In genomic region chr18:76490040-76490439, GRCh38 we compare ENCODE assay signal across 8 cellular contexts. TPM values are rescaled to one million over a fixed set of nuclear protein-coding genes. Genes with fewer than 3 reads are reported as not detected.
A peak's percentile ranks its signal among the peaks of the same experiment; 100 is the strongest.
DNase-seq lines count a peak whose midpoint lies in the region; ATAC-seq and TF ChIP-seq lines count a peak whose summit lies in the region.

No MANE protein-coding gene starts in this region.

- H3F3A ChIP-seq in Loucy (ENCODE audit: low read depth) = no peaks in the 10 kb centered on the region

- H3K27ac ChIP-seq in parathyroid adenoma = peak overlapping the region; percentile 53

- H3K27ac Mint-ChIP-seq in Calu3 (ENCODE audit: unreplicated experiment) = no peak overlapping the region
- H3K27ac Mint-ChIP-seq in endothelial cell (ENCODE audit: unreplicated experiment) = peak overlapping the region; percentile 52

- no peaks in the 10 kb centered on the region for H3K36me3 ChIP-seq in Loucy (ENCODE audit: insufficient read depth, low read length)
- no peaks in the 10 kb centered on the region for H3K36me3 ChIP-seq in parathyroid adenoma (ENCODE audit: control insufficient read depth, insufficient read depth, low read length)

- DNase-seq in Calu3 (no peak), endothelial cell (ENCODE audit: low spot score) (no peak), AML-193 (lab: John Stamatoyannopoulos, UW) (no peak), GM19240 (ENCODE audit: insufficient read length, low spot score) (no peak)

- H3K27me3 ChIP-seq in Loucy (ENCODE audit: insufficient read depth, low read length, poor library complexity, severe bottlenecking) (no peaks in the 10 kb centered on the region), parathyroid adenoma (ENCODE audit: control insufficient read depth, insufficient read depth, low read length) (no peaks in the 10 kb centered on the region)

- peak overlapping the region; percentile 68 for H3K4me2 ChIP-seq in Loucy (ENCODE audit: low read depth, low read length, poor library complexity, severe bottlenecking)
- H3K4me2 ChIP-seq in parathyroid adenoma (ENCODE audit: low read length) = peak overlapping the region; percentile 84

- intact Hi-C loops in Calu3 (cut with micrococcal nuclease; ENCODE audit: unreplicated experiment) = loop anchor here (5.0 kb wide), 3 partner anchors 38 to 132 kb away; no protein-coding TSS in a partner anchor

- H3K4me1 ChIP-seq in Loucy (ENCODE audit: insufficient read depth, low read length, poor library complexity, severe bottlenecking) (peaks cover 6% of the 10 kb centered on the region), parathyroid adenoma (peaks cover 7% of the 10 kb centered on the region)

- H3K4me3 Mint-ChIP-seq in Calu3 (ENCODE audit: low read depth, unreplicated experiment) = peak overlapping the region; percentile 89
- H3K4me3 Mint-ChIP-seq in endothelial cell (ENCODE audit: unreplicated experiment) = peak overlapping the region; percentile 98

- BruUV-seq in Calu3 (replicated peaks; lab: Mats Ljungman, UMichigan) = no TSS peak

- no peaks in the 10 kb centered on the region for H3K9me2 ChIP-seq in Loucy (replicated peaks; ENCODE audit: low read depth, low read length)

- no peaks in the 10 kb centered on the region for H3K27me3 Mint-ChIP-seq in Calu3 (ENCODE audit: unreplicated experiment)
- H3K27me3 Mint-ChIP-seq in endothelial cell (ENCODE audit: unreplicated experiment) = peaks cover 25% of the 10 kb centered on the region

- H3K9me3 ChIP-seq in Loucy (ENCODE audit: insufficient read depth, low read depth, low read length) = no peaks in the 10 kb centered on the region
- H3K9me3 ChIP-seq in parathyroid adenoma (ENCODE audit: control insufficient read depth, low read length) = no peaks in the 10 kb centered on the region

- H3K9me3 Mint-ChIP-seq in Calu3 (ENCODE audit: low read depth, unreplicated experiment) (no peaks in the 10 kb centered on the region), endothelial cell (ENCODE audit: unreplicated experiment) (no peaks in the 10 kb centered on the region)

- CTCF ChIA-PET in Calu3 (lab: Charles Lee) = interaction anchor here (1.1 kb wide), 1 partner anchor 9 kb away, joined by 3 read pairs; no protein-coding TSS in a partner anchor

- H4K20me1 ChIP-seq in Loucy (ENCODE audit: insufficient read depth, low read length, poor library complexity, severe bottlenecking) = no peaks in the 10 kb centered on the region

- H3K4me3 ChIP-seq in Loucy (ENCODE audit: low read length, poor library complexity, severe bottlenecking) = peak overlapping the region; percentile 74
- peak overlapping the region; percentile 73 for H3K4me3 ChIP-seq in parathyroid adenoma (ENCODE audit: low read depth, low read length)

- H3K79me2 ChIP-seq in Loucy (ENCODE audit: insufficient read depth, low read length) (peaks cover 19% of the 10 kb centered on the region; the same call in 1 of the 2 replicates), parathyroid adenoma (peaks cover 16% of the 10 kb centered on the region)

- peaks cover 46% of the 10 kb centered on the region for H3K36me3 Mint-ChIP-seq in Calu3 (ENCODE audit: insufficient read depth, unreplicated experiment)
- H3K36me3 Mint-ChIP-seq in endothelial cell (ENCODE audit: low read depth, unreplicated experiment) = peaks cover 10% of the 10 kb centered on the region

- H3K4me1 Mint-ChIP-seq in Calu3 (ENCODE audit: low read depth, unreplicated experiment) (peaks cover 27% of the 10 kb centered on the region), endothelial cell (ENCODE audit: unreplicated experiment) (peaks cover 49% of the 10 kb centered on the region)

- ATAC-seq in GM21390 (IDR thresholded peaks at IDR 0.05; ENCODE audit: unreplicated experiment) (no peak), HG02840 (IDR thresholded peaks at IDR 0.05; ENCODE audit: low FRiP score, unreplicated experiment) (no peak)

- no peak overlapping the region for H2AFZ ChIP-seq in Loucy (ENCODE audit: low read length)
- no peak overlapping the region for H2AFZ ChIP-seq in parathyroid adenoma

- H3K9ac ChIP-seq in Loucy (ENCODE audit: low read depth, low read length, poor library complexity, severe bottlenecking) (peak overlapping the region; percentile 62), parathyroid adenoma (no peak overlapping the region)

- TF ChIP-seq CTCF in Calu3 (IDR thresholded peaks at IDR 0.05; ENCODE audit: unreplicated experiment) = no peak
- TF ChIP-seq CTCF in Loucy (conservative IDR thresholded peaks at IDR 0.05; ENCODE audit: low read length) = no peak
- no peak for TF ChIP-seq CTCF in endothelial cell (IDR thresholded peaks at IDR 0.05; ENCODE audit: unreplicated experiment)
- TF ChIP-seq CTCF in parathyroid adenoma (IDR thresholded peaks at IDR 0.05) = no peak

RNA-seq across cellular contexts. Expression of gene ZNF516, which starts 5.0 kb away (rescaled TPM):
- total RNA-seq in Calu3 (2022) = 41.6 and 44.2 TPM in 2 replicates
- total RNA-seq in endothelial cell (ENCODE audit: unreplicated experiment) = 83.2 TPM
